Comparison of ENCODE assay signal across 8 cellular contexts in genomic region chr13:99505814-99506269, GRCh38. TPM values are rescaled to one million over a fixed set of nuclear protein-coding genes. Genes with fewer than 3 reads are reported as not detected.
DNase-seq lines count a peak whose midpoint lies in the region; ATAC-seq and TF ChIP-seq lines count a peak whose summit lies in the region.

No MANE protein-coding gene starts in this region.

- H3K4me2 ChIP-seq in MM.1S (ENCODE audit: low read depth, low read length) (peak overlapping the region; percentile 26; the same call in 1 of the 2 replicates), neural progenitor cell (no peak overlapping the region)

- no peaks in the 10 kb centered on the region for H3K27me3 ChIP-seq in Caco-2 (replicated peaks; ENCODE audit: control insufficient read depth, insufficient read depth, low read length)
- no peaks in the 10 kb centered on the region for H3K27me3 ChIP-seq in MM.1S (replicated peaks; ENCODE audit: insufficient read depth, low read length)
- no peaks in the 10 kb centered on the region for H3K27me3 ChIP-seq in neural progenitor cell

- no peaks in the 10 kb centered on the region for H3K9me2 ChIP-seq in MM.1S (replicated peaks; ENCODE audit: insufficient read depth, low read length)

- CTCF ChIA-PET in Caco-2 (lab: Charles Lee) = no interaction called here

- H3F3A ChIP-seq in MM.1S (ENCODE audit: insufficient read depth, low read length) (no peaks in the 10 kb centered on the region), neural progenitor cell (ENCODE audit: low read depth) (peaks cover 5% of the 10 kb centered on the region)

- DNase-seq in Caco-2 (no peak), MM.1S (no peak), neural progenitor cell (ENCODE audit: low spot score) (no peak), GDM1 (lab: John Stamatoyannopoulos, UW) (no peak), globus pallidus (ENCODE audit: low spot score) (no peak), G401 (ENCODE audit: low spot score) (no peak)
- no peak for DNase-seq in central memory CD8-positive, alpha-beta T cell (ENCODE audit: low spot score in 2 of 2)
- DNase-seq in stimulated activated CD4-positive, alpha-beta T cell treated with anti-CD3 and anti-CD28 coated beads, Interleukin-12 subunit alpha, Interleukin-12 subunit beta, amount 100 ng/mL, for 4 hours = no peak

- H2AFZ ChIP-seq in MM.1S (ENCODE audit: low read length) = no peak overlapping the region
- no peak overlapping the region for H2AFZ ChIP-seq in neural progenitor cell (replicated peaks)

- H4K20me1 ChIP-seq in MM.1S (ENCODE audit: insufficient read depth, low read length) = no peaks in the 10 kb centered on the region
- peaks cover 6% of the 10 kb centered on the region for H4K20me1 ChIP-seq in neural progenitor cell (ENCODE audit: low read depth)

- H3K27ac Mint-ChIP-seq in Caco-2 (ENCODE audit: unreplicated experiment) (no peak overlapping the region), neural progenitor cell (no peak overlapping the region)
- peak overlapping the region; percentile 74 for H3K27ac Mint-ChIP-seq in central memory CD8-positive, alpha-beta T cell (ENCODE audit: low read depth)

- H3K9me3 Mint-ChIP-seq in Caco-2 (ENCODE audit: unreplicated experiment) (peaks cover 10% of the 10 kb centered on the region), neural progenitor cell (peaks cover 24% of the 10 kb centered on the region)
- no peaks in the 10 kb centered on the region for H3K9me3 Mint-ChIP-seq in central memory CD8-positive, alpha-beta T cell

- H3K36me3 ChIP-seq in Caco-2 (ENCODE audit: control insufficient read depth, insufficient read depth, low read length) = peaks cover 5% of the 10 kb centered on the region
- no peaks in the 10 kb centered on the region; the same call in 1 of the 2 replicates for H3K36me3 ChIP-seq in MM.1S (replicated peaks; ENCODE audit: insufficient read depth, low read length)
- H3K36me3 ChIP-seq in neural progenitor cell = no peaks in the 10 kb centered on the region

- POLR2A ChIA-PET in Caco-2 (lab: Charles Lee) = no interaction called here

- H3K27ac ChIP-seq in MM.1S (ENCODE audit: low read length) (no peak overlapping the region), neural progenitor cell (no peak overlapping the region)

- H3K4me1 ChIP-seq in Caco-2 (0 out of 2 replicates have a peak, but pooled peaks cover 8% of the 10 kb centered on the region), MM.1S (ENCODE audit: low read length) (peaks cover 13% of the 10 kb centered on the region), neural progenitor cell (peaks cover 8% of the 10 kb centered on the region)

- peaks cover 56% of the 10 kb centered on the region for H3K36me3 Mint-ChIP-seq in Caco-2 (ENCODE audit: insufficient read depth, unreplicated experiment)
- H3K36me3 Mint-ChIP-seq in central memory CD8-positive, alpha-beta T cell (ENCODE audit: insufficient read depth) = peaks cover 23% of the 10 kb centered on the region
- peaks cover 25% of the 10 kb centered on the region for H3K36me3 Mint-ChIP-seq in neural progenitor cell

- BruUV-seq in Caco-2 (replicated peaks; lab: Mats Ljungman, UMichigan) = no TSS peak

- no peak overlapping the region for H3K4me3 ChIP-seq in Caco-2 (ENCODE audit: low read depth, low read length)
- H3K4me3 ChIP-seq in MM.1S (ENCODE audit: low read length) = no peak overlapping the region
- no peak overlapping the region for H3K4me3 ChIP-seq in neural progenitor cell

- TF ChIP-seq CTCF in Caco-2 (IDR thresholded peaks at IDR 0.05; ENCODE audit: insufficient read depth in 1 of 2, low read depth in 1 of 2, low read length in 1 of 2, severe bottlenecking in 1 of 2, unreplicated experiment in 1 of 2) = peak; percentile 17 to 19
- peak; percentile 41 for TF ChIP-seq CTCF in MM.1S (IDR thresholded peaks at IDR 0.05; ENCODE audit: low read length)
- peak; percentile 38 for TF ChIP-seq CTCF in neural progenitor cell (IDR thresholded peaks at IDR 0.05)

- intact Hi-C loops in Caco-2 (cut with micrococcal nuclease; ENCODE audit: unreplicated experiment) = loop anchor here (2.0 kb wide), 1 partner anchor 63 kb away; no protein-coding TSS in a partner anchor

- in situ Hi-C loops in G401 (cut with HindIII; ENCODE audit: low sequenced_read_pairs) = no loop called here

- no peak overlapping the region for H3K9ac ChIP-seq in MM.1S (ENCODE audit: low read length)
- no peak overlapping the region for H3K9ac ChIP-seq in neural progenitor cell

- H3K27me3 Mint-ChIP-seq in Caco-2 (ENCODE audit: insufficient read depth, unreplicated experiment) (no peaks in the 10 kb centered on the region), neural progenitor cell (ENCODE audit: insufficient read depth, low read depth) (peaks cover 4% of the 10 kb centered on the region)
- no peaks in the 10 kb centered on the region for H3K27me3 Mint-ChIP-seq in central memory CD8-positive, alpha-beta T cell

- no peak overlapping the region for H3K4me3 Mint-ChIP-seq in Caco-2 (ENCODE audit: unreplicated experiment)
- H3K4me3 Mint-ChIP-seq in central memory CD8-positive, alpha-beta T cell = peak overlapping the region; percentile 11
- H3K4me3 Mint-ChIP-seq in neural progenitor cell = no peak overlapping the region

- H3K4me1 Mint-ChIP-seq in Caco-2 (ENCODE audit: low read depth, unreplicated experiment) = peaks cover 12% of the 10 kb centered on the region
- H3K4me1 Mint-ChIP-seq in central memory CD8-positive, alpha-beta T cell = peaks cover 74% of the 10 kb centered on the region
- H3K4me1 Mint-ChIP-seq in neural progenitor cell = peaks cover 16% of the 10 kb centered on the region

- H3K79me2 ChIP-seq in MM.1S (ENCODE audit: low read length) (peaks cover 95% of the 10 kb centered on the region), neural progenitor cell (ENCODE audit: low read depth) (peaks cover 95% of the 10 kb centered on the region)

- no peak for ATAC-seq in central memory CD8-positive, alpha-beta T cell (replicated peaks; ENCODE audit: extremely low read depth, poor library complexity, severe bottlenecking)

- H3K9me3 ChIP-seq in Caco-2 (peaks cover 9% of the 10 kb centered on the region), MM.1S (replicated peaks; ENCODE audit: insufficient read depth, low read length) (no peaks in the 10 kb centered on the region), neural progenitor cell (ENCODE audit: low read depth) (peaks cover 6% of the 10 kb centered on the region)

RNA-seq across cellular contexts. Expression of gene TM9SF2, which starts 4.6 kb away (rescaled TPM):
- total RNA-seq in Caco-2 (2022) (154 and 155 TPM in 2 replicates), neural progenitor cell (ENCODE audit: low replicate concordance) (90.9 and 128 TPM in 2 replicates)
- 88.6 and 121 TPM in 2 replicates for total RNA-seq in G401 (2014; rRNA removed; shearing (Covaris generic))
